Comparison of ENCODE assay signal across 1 cellular context in the genomic region with DNA sequence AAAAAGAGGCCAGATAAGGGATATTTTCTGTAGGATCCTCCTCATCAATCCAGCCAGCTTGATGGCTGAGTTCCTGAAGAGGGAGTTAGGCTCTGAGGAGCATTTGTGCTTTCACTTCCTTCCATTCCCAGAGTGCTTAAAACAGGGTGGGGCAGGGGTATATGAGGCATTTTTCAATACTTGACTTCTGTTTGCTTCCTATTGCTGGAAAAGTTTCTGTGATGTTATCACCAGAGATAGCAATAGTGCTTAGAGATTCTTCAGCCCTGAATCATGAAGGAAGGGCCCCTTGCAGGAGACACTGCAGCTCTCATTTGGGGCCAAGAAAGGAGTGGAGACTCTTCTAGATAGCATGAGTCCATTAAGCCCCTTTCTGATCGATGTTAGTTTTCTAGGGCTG.
TF ChIP-seq lines count a peak whose summit lies in the region.

No MANE protein-coding gene starts in this region.

TF ChIP-seq in WTC11, 78 proteins besides CTCF, POLR2A, EP300 and RAD21 (continued from another document):
- no peak for TF ChIP-seq CBFB (CRISPR knock-in tag; IDR thresholded peaks at IDR 0.05; ENCODE audit: low read depth)
